In the genomic region with DNA sequence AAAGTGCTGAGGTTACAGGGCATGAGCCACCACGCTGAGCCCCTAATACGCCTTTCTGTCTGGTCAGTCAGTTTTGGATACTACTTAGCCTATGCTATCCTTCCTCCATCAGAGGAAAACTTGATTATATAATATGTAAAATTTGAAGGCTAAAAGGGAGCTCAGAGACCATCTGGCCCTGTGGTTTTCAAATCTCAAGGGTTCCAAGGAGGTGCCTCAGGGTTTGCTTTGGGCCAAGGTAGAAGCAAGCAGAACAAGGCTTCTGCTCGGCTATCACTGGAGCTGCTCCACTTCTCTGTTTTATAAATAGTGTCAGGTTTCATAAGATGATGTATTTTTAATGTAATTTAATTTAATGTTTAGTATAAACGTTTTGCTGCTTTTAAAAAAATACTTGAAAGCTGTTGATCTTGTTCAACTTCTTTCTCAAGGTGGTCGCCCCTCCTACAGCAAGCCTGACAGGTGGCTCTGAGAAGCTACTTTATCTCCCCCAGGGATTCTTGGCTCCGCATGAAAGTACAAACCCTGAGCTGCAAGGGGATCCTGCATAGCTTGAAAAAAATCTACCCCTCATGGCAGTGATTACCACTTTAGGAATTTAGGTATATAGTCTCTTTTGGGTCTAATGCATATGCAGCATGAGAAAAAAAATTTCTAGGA, we compare ENCODE assay signal across 14 cellular contexts.
DNase-seq lines count a peak whose midpoint lies in the region; ATAC-seq and TF ChIP-seq lines count a peak whose summit lies in the region.
"Had no signal": no experiment of that assay in that cellular context is flagged by ENCODE, and none has a peak within 500 bp of the region (broad histone marks: within the 10 kb centered on the region; RNA-seq: fewer than 3 reads in every experiment).

No MANE protein-coding gene starts in this region.

- intact Hi-C loops in CD14-positive monocyte (cut with micrococcal nuclease): no loop called here

- H3K18ac ChIP-seq in mesendoderm (ENCODE audit: low read length): no peak overlapping the region

- peak overlapping the region; percentile 81 for H3K4ac ChIP-seq in mesendoderm (ENCODE audit: low read depth, low read length)

- 100% methylated on average over 1 of the region's 6 CpGs for WGBS in mesendoderm (ENCODE audit: extremely low coverage, insufficient coverage, low lambda C conversion rate)

- H3K27ac ChIP-seq in BLaER1: no peak overlapping the region
- peak overlapping the region; percentile 98 for H3K27ac ChIP-seq in Karpas-422 (ENCODE audit: low read length)
- H3K27ac ChIP-seq in mesendoderm (ENCODE audit: low read depth, low read length): no peak overlapping the region
- H3K27ac ChIP-seq: C4-2B had no signal

- no peak overlapping the region for H2BK5ac ChIP-seq in mesendoderm (ENCODE audit: low read length)

- CTCF ChIA-PET in WTC11 (lab: Charles Lee): no interaction called here

- peaks cover 16% of the 10 kb centered on the region for H3K4me1 Mint-ChIP-seq in WTC11
- H3K4me1 Mint-ChIP-seq in CD14-positive monocyte: no peaks in the 10 kb centered on the region
- H3K4me1 Mint-ChIP-seq: CD8-positive, alpha-beta memory T cell had no signal

- no peak overlapping the region for H2AK5ac ChIP-seq in mesendoderm (ENCODE audit: low read length)

- H4K8ac ChIP-seq in mesendoderm (ENCODE audit: low read depth, low read length): no peak overlapping the region

- H3K9me3 ChIP-seq in BLaER1 (no peaks in the 10 kb centered on the region), Karpas-422 (ENCODE audit: low read length) (no peaks in the 10 kb centered on the region)
- H3K9me3 ChIP-seq: HAP-1 had no signal

- H3K56ac ChIP-seq in mesendoderm (ENCODE audit: low read length): no peak overlapping the region

- POLR2A ChIA-PET in WTC11 (lab: Charles Lee): no interaction called here

- no peak overlapping the region for H2BK120ac ChIP-seq in mesendoderm (ENCODE audit: low read depth, low read length)

- H3K9ac ChIP-seq in BLaER1: no peak overlapping the region
- H3K9ac ChIP-seq in Karpas-422 (ENCODE audit: low read length): peak overlapping the region; percentile 63
- no peak overlapping the region for H3K9ac ChIP-seq in mesendoderm (ENCODE audit: low read length)

- H3K27me3 Mint-ChIP-seq in WTC11 (ENCODE audit: low read depth) (no peaks in the 10 kb centered on the region), CD14-positive monocyte (ENCODE audit: low read depth in 3 of 3) (no peaks in the 10 kb centered on the region)
- H3K27me3 Mint-ChIP-seq: CD4-positive, alpha-beta T cell; CD8-positive, alpha-beta memory T cell had no signal

- no peak overlapping the region for H2AFZ ChIP-seq in Karpas-422 (ENCODE audit: low read length)
- H2AFZ ChIP-seq: GM23338 had no signal

- H3K4me3 Mint-ChIP-seq in WTC11: no peak overlapping the region
- no peak overlapping the region for H3K4me3 Mint-ChIP-seq in CD14-positive monocyte
- H3K4me3 Mint-ChIP-seq: CD4-positive, alpha-beta T cell; CD8-positive, alpha-beta memory T cell; GM23338; HFFc6 had no signal

- H4K5ac ChIP-seq in mesendoderm (ENCODE audit: low read length): no peak overlapping the region

- H3K9me3 Mint-ChIP-seq in WTC11 (0 out of 2 replicates have a peak, but pooled peaks cover 3% of the 10 kb centered on the region), CD14-positive monocyte (peaks cover 0 to 16% (median 3%) of the 10 kb centered on the region in 7 donors)

- TF ChIP-seq CTCF in WTC11 (IDR thresholded peaks at IDR 0.05): no peak
- TF ChIP-seq CTCF in CD14-positive monocyte (IDR thresholded peaks at IDR 0.05): no peak

- no peak overlapping the region for H3K23ac ChIP-seq in mesendoderm (ENCODE audit: low read length)

- H3K36me3 Mint-ChIP-seq in WTC11 (no peaks in the 10 kb centered on the region), CD14-positive monocyte (no peaks in the 10 kb centered on the region)
- H3K36me3 Mint-ChIP-seq: CD8-positive, alpha-beta memory T cell had no signal

- peak overlapping the region; percentile 12; the same call in 1 of the 2 replicates for H3K4me2 ChIP-seq in BLaER1
- peak overlapping the region; percentile 73 for H3K4me2 ChIP-seq in Karpas-422 (ENCODE audit: low read depth, low read length, poor library complexity, severe bottlenecking)
- no peak overlapping the region for H3K4me2 ChIP-seq in mesendoderm (ENCODE audit: low read length)
- H3K4me2 ChIP-seq: GM23338 had no signal

- H3K36me3 ChIP-seq in BLaER1 (no peaks in the 10 kb centered on the region), Karpas-422 (ENCODE audit: insufficient read depth, low read length) (no peaks in the 10 kb centered on the region), mesendoderm (ENCODE audit: control insufficient read depth, insufficient read depth, low read length) (no peaks in the 10 kb centered on the region)
- H3K36me3 ChIP-seq: HAP-1 had no signal

- DNase-seq in Karpas-422 (peak; percentile 96), NCI-H2171 (lab: John Stamatoyannopoulos, UW) (peak; percentile 77), mesendoderm (no peak), WTC11 (ENCODE audit: low spot score) (no peak), CD14-positive monocyte (ENCODE audit: low spot score) (no peak)
- DNase-seq: CD4-positive, alpha-beta T cell; CD8-positive, alpha-beta memory T cell; DMS153; GF-D8; HFFc6 had no signal

- H3K27me3 ChIP-seq in BLaER1 (no peaks in the 10 kb centered on the region), Karpas-422 (ENCODE audit: low read length) (no peaks in the 10 kb centered on the region), mesendoderm (ENCODE audit: insufficient read depth, low read length, poor library complexity) (no peaks in the 10 kb centered on the region)

- no peaks in the 10 kb centered on the region for H3K9me2 ChIP-seq in Karpas-422 (replicated peaks; ENCODE audit: insufficient read depth, low read length)

- no peak overlapping the region for H2BK15ac ChIP-seq in mesendoderm (replicated peaks; ENCODE audit: low read depth)

- no peak overlapping the region for H3K27ac Mint-ChIP-seq in WTC11
- no peak overlapping the region for H3K27ac Mint-ChIP-seq in CD14-positive monocyte
- H3K27ac Mint-ChIP-seq: CD4-positive, alpha-beta T cell; CD8-positive, alpha-beta memory T cell; GM23338; HFFc6 had no signal

- H4K20me1 ChIP-seq in BLaER1: no peaks in the 10 kb centered on the region
- H4K20me1 ChIP-seq in Karpas-422 (ENCODE audit: insufficient read depth, low read depth, low read length): no peaks in the 10 kb centered on the region

- H3K79me2 ChIP-seq in Karpas-422 (ENCODE audit: low read length) (no peaks in the 10 kb centered on the region), mesendoderm (ENCODE audit: control insufficient read depth, insufficient read depth, low read length) (no peaks in the 10 kb centered on the region)

- no peaks in the 10 kb centered on the region for H3K79me1 ChIP-seq in mesendoderm (ENCODE audit: low read length)

- H3K4me3 ChIP-seq in BLaER1 (no peak overlapping the region), Karpas-422 (ENCODE audit: low read length) (peak overlapping the region; percentile 44), mesendoderm (ENCODE audit: low read length) (no peak overlapping the region)
- H3K4me3 ChIP-seq: GM23338, HAP-1 had no signal

- peaks cover 9% of the 10 kb centered on the region; the same call in 1 of the 2 replicates for H3K4me1 ChIP-seq in BLaER1
- peaks cover 89% of the 10 kb centered on the region for H3K4me1 ChIP-seq in Karpas-422 (ENCODE audit: low read length)
- no peaks in the 10 kb centered on the region for H3K4me1 ChIP-seq in mesendoderm (ENCODE audit: control insufficient read depth, low read depth, low read length)
- H3K4me1 ChIP-seq: HAP-1 had no signal

- ATAC-seq in WTC11: no peak
- ATAC-seq: GM23338 had no signal

TF ChIP-seq in WTC11, 78 proteins besides CTCF, POLR2A, EP300 and RAD21 (continues in another document):
- TF ChIP-seq TCF7 (CRISPR knock-in tag; IDR thresholded peaks at IDR 0.05; ENCODE audit: low read depth) (no peak), PRRX2 (CRISPR knock-in tag; IDR thresholded peaks at IDR 0.05) (no peak), ETV6 (CRISPR knock-in tag; IDR thresholded peaks at IDR 0.05) (no peak), GRHL2 (CRISPR knock-in tag; IDR thresholded peaks at IDR 0.05; ENCODE audit: insufficient replicate concordance, severe bottlenecking) (no peak), JAZF1 (CRISPR knock-in tag; IDR thresholded peaks at IDR 0.05) (no peak), NR1H2 (CRISPR knock-in tag; IDR thresholded peaks at IDR 0.05) (no peak), ARID4B (CRISPR knock-in tag; IDR thresholded peaks at IDR 0.05; ENCODE audit: borderline replicate concordance) (no peak), ZNF671 (CRISPR knock-in tag; IDR thresholded peaks at IDR 0.05) (no peak), ZNF138 (CRISPR knock-in tag; conservative IDR thresholded peaks at IDR 0.05) (no peak)

Comparison
In these comparisons a context has a peak if more than half of its experiments do, and no peak if none do; other contexts are left out.
1. DNase-seq: peak in Karpas-422 (single experiment) and NCI-H2171 (single experiment); none in mesendoderm (single experiment), WTC11 (single experiment) and CD14-positive monocyte (single experiment).